9 cellular contexts compared by ENCODE assay signal in the genomic region with DNA sequence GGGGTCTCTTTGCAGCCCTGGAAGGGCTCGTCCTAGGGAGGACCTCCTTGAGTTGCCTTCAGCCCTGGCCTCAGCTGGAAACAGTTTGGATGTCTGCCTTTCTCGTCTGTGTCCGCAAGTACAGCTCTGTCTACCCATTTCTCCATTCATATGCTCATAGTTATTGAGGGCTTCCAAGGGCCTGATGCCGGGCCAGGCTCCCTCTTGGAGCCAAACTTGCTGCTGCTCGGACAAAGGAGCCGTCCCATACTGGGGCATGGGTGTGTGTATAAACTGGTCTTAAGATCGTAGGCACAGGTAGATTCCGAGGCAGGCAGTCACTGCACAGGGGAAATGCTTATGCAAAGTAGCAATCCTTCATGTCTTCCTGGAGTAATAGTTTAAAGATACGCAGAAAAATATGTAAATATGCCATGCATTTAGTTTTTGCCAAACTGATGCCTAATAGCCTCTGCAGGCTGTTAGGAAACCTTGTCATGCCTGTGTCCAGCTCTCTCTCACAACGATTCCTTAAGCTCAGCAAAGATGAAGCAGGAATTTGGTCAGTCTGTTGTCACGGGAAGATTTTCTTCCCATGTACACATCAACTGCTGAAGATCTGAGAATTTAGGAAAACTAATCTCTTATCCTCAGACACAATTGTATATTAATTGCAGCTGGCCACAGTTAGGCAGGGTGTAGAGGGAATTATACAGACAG.
DNase-seq lines count a peak whose midpoint lies in the region; ATAC-seq and TF ChIP-seq lines count a peak whose summit lies in the region.
"Had no signal": no experiment of that assay in that cellular context is flagged by ENCODE, and none has a peak within 500 bp of the region (broad histone marks: within the 10 kb centered on the region; RNA-seq: fewer than 3 reads in every experiment).

No MANE protein-coding gene starts in this region.

- DNase-seq in right atrium auricular region (ENCODE audit: low spot score) (no peak), cardiac septum (ENCODE audit: low spot score) (no peak), fibroblast of gingiva (ENCODE audit: low read depth) (peak; percentile 62), prostate gland (ENCODE audit: low spot score) (no peak), RKO (ENCODE audit: low spot score) (no peak)
- DNase-seq: activated effector memory CD4-positive, alpha-beta T cell treated with Interleukin-2 at 50 U/mL for 16 hours had no signal

- WGBS in prostate gland: 49% methylated on average over 11 of the region's 11 CpGs

- TF ChIP-seq CTCF in right atrium auricular region (IDR thresholded peaks at IDR 0.05): no peak
- TF ChIP-seq CTCF in prostate gland (IDR thresholded peaks at IDR 0.05): no peak

- H3K36me3 ChIP-seq in right atrium auricular region: peaks cover 9% of the 10 kb centered on the region
- H3K36me3 ChIP-seq in prostate gland: no peaks in the 10 kb centered on the region

- no peak for ATAC-seq in HG03108 (IDR thresholded peaks at IDR 0.05; ENCODE audit: unreplicated experiment)
- no peak for ATAC-seq in HG03280 (IDR thresholded peaks at IDR 0.05; ENCODE audit: unreplicated experiment)
- ATAC-seq in GM18517 (IDR thresholded peaks at IDR 0.05; ENCODE audit: unreplicated experiment): no peak

- no peaks in the 10 kb centered on the region for H3K9me3 ChIP-seq in right atrium auricular region
- H3K9me3 ChIP-seq in prostate gland: no peaks in the 10 kb centered on the region

- H3K27ac ChIP-seq in right atrium auricular region: peak overlapping the region; percentile 88 to 90
- peak overlapping the region; percentile 83 to 91 for H3K27ac ChIP-seq in prostate gland

- H3K27me3 ChIP-seq in right atrium auricular region (no peaks in the 10 kb centered on the region), prostate gland (replicated peaks; ENCODE audit: insufficient read depth) (no peaks in the 10 kb centered on the region)

- no peak for TF ChIP-seq POLR2A in prostate gland (IDR thresholded peaks at IDR 0.05)

- intact Hi-C loops in cardiac septum (cut with DNase I) (no loop called here), prostate gland (cut with DNase I) (no loop called here)

- no peak overlapping the region for H3K4me3 ChIP-seq in right atrium auricular region
- peak overlapping the region in 1 of 2 donors; percentile 23 for H3K4me3 ChIP-seq in prostate gland

- H3K4me1 ChIP-seq in right atrium auricular region (peaks cover 0 to 66% of the 10 kb centered on the region in 2 donors), prostate gland (replicated peaks) (peaks cover 3% of the 10 kb centered on the region)
